1 cellular context compared by ENCODE assay signal in genomic region chr3:192571197-192571791, GRCh38.
TF ChIP-seq lines count a peak whose summit lies in the region.

No MANE protein-coding gene starts in this region.

TF ChIP-seq in SK-N-SH, 30 proteins besides CTCF, POLR2A, EP300 and RAD21 (continued from another document):
- TF ChIP-seq, protein P1, sequence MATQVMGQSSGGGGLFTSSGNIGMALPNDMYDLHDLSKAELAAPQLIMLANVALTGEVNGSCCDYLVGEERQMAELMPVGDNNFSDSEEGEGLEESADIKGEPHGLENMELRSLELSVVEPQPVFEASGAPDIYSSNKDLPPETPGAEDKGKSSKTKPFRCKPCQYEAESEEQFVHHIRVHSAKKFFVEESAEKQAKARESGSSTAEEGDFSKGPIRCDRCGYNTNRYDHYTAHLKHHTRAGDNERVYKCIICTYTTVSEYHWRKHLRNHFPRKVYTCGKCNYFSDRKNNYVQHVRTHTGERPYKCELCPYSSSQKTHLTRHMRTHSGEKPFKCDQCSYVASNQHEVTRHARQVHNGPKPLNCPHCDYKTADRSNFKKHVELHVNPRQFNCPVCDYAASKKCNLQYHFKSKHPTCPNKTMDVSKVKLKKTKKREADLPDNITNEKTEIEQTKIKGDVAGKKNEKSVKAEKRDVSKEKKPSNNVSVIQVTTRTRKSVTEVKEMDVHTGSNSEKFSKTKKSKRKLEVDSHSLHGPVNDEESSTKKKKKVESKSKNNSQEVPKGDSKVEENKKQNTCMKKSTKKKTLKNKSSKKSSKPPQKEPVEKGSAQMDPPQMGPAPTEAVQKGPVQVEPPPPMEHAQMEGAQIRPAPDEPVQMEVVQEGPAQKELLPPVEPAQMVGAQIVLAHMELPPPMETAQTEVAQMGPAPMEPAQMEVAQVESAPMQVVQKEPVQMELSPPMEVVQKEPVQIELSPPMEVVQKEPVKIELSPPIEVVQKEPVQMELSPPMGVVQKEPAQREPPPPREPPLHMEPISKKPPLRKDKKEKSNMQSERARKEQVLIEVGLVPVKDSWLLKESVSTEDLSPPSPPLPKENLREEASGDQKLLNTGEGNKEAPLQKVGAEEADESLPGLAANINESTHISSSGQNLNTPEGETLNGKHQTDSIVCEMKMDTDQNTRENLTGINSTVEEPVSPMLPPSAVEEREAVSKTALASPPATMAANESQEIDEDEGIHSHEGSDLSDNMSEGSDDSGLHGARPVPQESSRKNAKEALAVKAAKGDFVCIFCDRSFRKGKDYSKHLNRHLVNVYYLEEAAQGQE (IDR thresholded peaks at IDR 0.05; ENCODE audit: low read depth, low read length): no peak
- TF ChIP-seq RFX5 (IDR thresholded peaks at IDR 0.05; ENCODE audit: low read length): no peak
- no peak for TF ChIP-seq GABPA (IDR thresholded peaks at IDR 0.05; ENCODE audit: low read depth)
- TF ChIP-seq FOSL2 (IDR thresholded peaks at IDR 0.05; ENCODE audit: borderline replicate concordance, low read depth): peak; percentile 49; the same call in 1 of the 2 replicates
- TF ChIP-seq, protein P2, sequence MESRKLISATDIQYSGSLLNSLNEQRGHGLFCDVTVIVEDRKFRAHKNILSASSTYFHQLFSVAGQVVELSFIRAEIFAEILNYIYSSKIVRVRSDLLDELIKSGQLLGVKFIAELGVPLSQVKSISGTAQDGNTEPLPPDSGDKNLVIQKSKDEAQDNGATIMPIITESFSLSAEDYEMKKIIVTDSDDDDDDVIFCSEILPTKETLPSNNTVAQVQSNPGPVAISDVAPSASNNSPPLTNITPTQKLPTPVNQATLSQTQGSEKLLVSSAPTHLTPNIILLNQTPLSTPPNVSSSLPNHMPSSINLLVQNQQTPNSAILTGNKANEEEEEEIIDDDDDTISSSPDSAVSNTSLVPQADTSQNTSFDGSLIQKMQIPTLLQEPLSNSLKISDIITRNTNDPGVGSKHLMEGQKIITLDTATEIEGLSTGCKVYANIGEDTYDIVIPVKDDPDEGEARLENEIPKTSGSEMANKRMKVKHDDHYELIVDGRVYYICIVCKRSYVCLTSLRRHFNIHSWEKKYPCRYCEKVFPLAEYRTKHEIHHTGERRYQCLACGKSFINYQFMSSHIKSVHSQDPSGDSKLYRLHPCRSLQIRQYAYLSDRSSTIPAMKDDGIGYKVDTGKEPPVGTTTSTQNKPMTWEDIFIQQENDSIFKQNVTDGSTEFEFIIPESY (IDR thresholded peaks at IDR 0.05; ENCODE audit: borderline replicate concordance, low read depth): no peak
- TF ChIP-seq SMC3 (IDR thresholded peaks at IDR 0.05; ENCODE audit: low read depth, low read length): no peak
- no peak for TF ChIP-seq POLR2AphosphoS5 (IDR thresholded peaks at IDR 0.05; ENCODE audit: low read depth, low read length)
- TF ChIP-seq RXRA (IDR thresholded peaks at IDR 0.05; ENCODE audit: borderline replicate concordance, low read depth): no peak
- TF ChIP-seq GATA2 (CRISPR knock-in tag; IDR thresholded peaks at IDR 0.05): no peak
- TF ChIP-seq ELF1 (IDR thresholded peaks at IDR 0.05): no peak
- TF ChIP-seq IRF3 (IDR thresholded peaks at IDR 0.05; ENCODE audit: low read depth, low read length): no peak
- TF ChIP-seq, protein P3, sequence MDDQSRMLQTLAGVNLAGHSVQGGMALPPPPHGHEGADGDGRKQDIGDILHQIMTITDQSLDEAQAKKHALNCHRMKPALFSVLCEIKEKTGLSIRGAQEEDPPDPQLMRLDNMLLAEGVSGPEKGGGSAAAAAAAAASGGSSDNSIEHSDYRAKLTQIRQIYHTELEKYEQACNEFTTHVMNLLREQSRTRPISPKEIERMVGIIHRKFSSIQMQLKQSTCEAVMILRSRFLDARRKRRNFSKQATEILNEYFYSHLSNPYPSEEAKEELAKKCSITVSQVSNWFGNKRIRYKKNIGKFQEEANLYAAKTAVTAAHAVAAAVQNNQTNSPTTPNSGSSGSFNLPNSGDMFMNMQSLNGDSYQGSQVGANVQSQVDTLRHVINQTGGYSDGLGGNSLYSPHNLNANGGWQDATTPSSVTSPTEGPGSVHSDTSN (IDR thresholded peaks at IDR 0.05): no peak
- TF ChIP-seq USF1 (IDR thresholded peaks at IDR 0.05; ENCODE audit: borderline replicate concordance, low read depth): no peak
- TF ChIP-seq NFIC (IDR thresholded peaks at IDR 0.05; ENCODE audit: borderline replicate concordance): peak; percentile 79
- no peak for TF ChIP-seq TCF12 (IDR thresholded peaks at IDR 0.05)
- no peak for TF ChIP-seq MEF2A (IDR thresholded peaks at IDR 0.05; ENCODE audit: borderline replicate concordance, low read depth)
- peak; percentile 26; the same call in 1 of the 2 replicates for TF ChIP-seq YY1 (IDR thresholded peaks at IDR 0.05; ENCODE audit: low read depth)
- TF ChIP-seq MXI1 (IDR thresholded peaks at IDR 0.05; ENCODE audit: low read depth, low read length): no peak
TF ChIP-seq in SK-N-SH: peak in this region for 5.
